Comparison of ENCODE assay signal across 27 cellular contexts in genomic region chr10:121637437-121637836, GRCh38.
A peak's percentile ranks its signal among the peaks of the same experiment; 100 is the strongest.
DNase-seq lines count a peak whose midpoint lies in the region; TF ChIP-seq lines count a peak whose summit lies in the region.
"Had no signal": no experiment of that assay in that cellular context is flagged by ENCODE, and none has a peak within 500 bp of the region (broad histone marks: within the 10 kb centered on the region; RNA-seq: fewer than 3 reads in every experiment).

No MANE protein-coding gene starts in this region.

- no peaks in the 10 kb centered on the region for H3K9me3 ChIP-seq in HEK293 (ENCODE audit: control insufficient read depth, insufficient read depth, low read depth, low read length)
- H3K9me3 ChIP-seq: BE2C had no signal

- no peak for DNase-seq in OCI-M1 (lab: John Stamatoyannopoulos, UW)
- DNase-seq: 8988T; ACHN; AML-193; BE2C; C1 segment of cervical spinal cord; Caco-2; Calu3; CD4-positive, alpha-beta memory T cell; CD4-positive, alpha-beta T cell; CD4-positive, CD25-positive, alpha-beta regulatory T cell; CD8-positive, alpha-beta memory T cell; CD8-positive, alpha-beta T cell; COR-L47; DMS 273 treated with DMSO at 0.1 percent for 48 hours; DMS153; DMS53; DMS79; DMS79 treated with DMSO at 0.1 percent for 48 hours; DND-41; EL had no signal

- H3K4me1 ChIP-seq in HEK293 (ENCODE audit: control insufficient read depth, insufficient read depth, low read length) = no peaks in the 10 kb centered on the region
- H3K4me1 ChIP-seq: A549, BLaER1 had no signal

- TF ChIP-seq CTCF in HEK293 (tag by site-specific recombination; IDR thresholded peaks at IDR 0.05) = no peak

- POLR2A ChIA-PET in HEK293 (lab: Yijun Ruan, JAX) = no interaction called here

- no peak overlapping the region for H3K4me3 ChIP-seq in HEK293 (ENCODE audit: low read depth, low read length)
- H3K4me3 ChIP-seq: A549; BLaER1; BLaER1 treated with 17β-estradiol and CSF1 and Interleukin-3, amounts not matched to agents 10 nM and 100 nM had no signal

- no peaks in the 10 kb centered on the region for H3K36me3 ChIP-seq in HEK293 (ENCODE audit: control insufficient read depth in 2 of 2, insufficient read depth in 1 of 2, low read length in 2 of 2)
- H3K36me3 ChIP-seq: BE2C; BLaER1; BLaER1 treated with 17β-estradiol and CSF1 and Interleukin-3, amounts not matched to agents 10 nM and 100 nM had no signal

- CTCF ChIA-PET in HEK293 (lab: Yijun Ruan, JAX) = no interaction called here

- H3K27ac ChIP-seq in HEK293 (ENCODE audit: extremely low read depth, low read depth, low read length) = no peak overlapping the region
- H3K27ac ChIP-seq: 22Rv1; A549; BLaER1; BLaER1 treated with 17β-estradiol and CSF1 and Interleukin-3, amounts not matched to agents 10 nM and 100 nM; C4-2B had no signal

TF ChIP-seq in HEK293, 187 proteins besides CTCF, POLR2A, EP300 and RAD21:
- TF ChIP-seq ZXDB (tag by site-specific recombination; IDR thresholded peaks at IDR 0.05) (no peak), SP3 (tag by site-specific recombination; IDR thresholded peaks at IDR 0.05) (no peak), ZNF133 (tag by site-specific recombination; IDR thresholded peaks at IDR 0.05) (peak; percentile 99)
